Comparison of ENCODE assay signal across 15 cellular contexts in the genomic region with DNA sequence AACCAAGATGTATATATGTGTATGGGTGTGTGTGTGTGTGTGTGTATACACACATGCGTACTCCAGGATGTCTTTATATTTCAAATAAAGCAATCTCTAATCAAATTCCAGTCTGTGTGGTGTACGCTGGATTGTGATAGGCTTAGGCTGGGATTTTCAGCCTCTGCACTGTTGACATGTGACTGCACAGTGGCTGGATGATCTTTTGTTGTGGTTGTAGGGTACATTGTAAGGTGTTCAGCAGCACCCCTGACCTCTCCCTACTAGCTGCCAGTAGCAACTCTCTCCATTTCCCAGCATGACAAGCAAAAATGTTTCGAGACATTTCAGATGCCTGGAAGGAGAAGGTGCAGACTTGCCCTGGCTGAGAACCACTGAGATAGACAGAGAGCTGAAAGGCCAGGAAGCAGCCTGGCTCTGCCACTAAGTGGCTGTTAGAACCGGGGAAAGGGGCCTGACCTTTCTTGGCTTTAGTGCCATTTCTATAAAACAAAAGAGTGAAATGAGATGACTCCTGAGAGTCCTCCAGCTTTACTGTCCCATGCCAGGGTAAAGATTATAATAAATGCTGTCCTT. TPM values are rescaled to one million over a fixed set of nuclear protein-coding genes. Genes with fewer than 3 reads are reported as not detected.
DNase-seq lines count a peak whose midpoint lies in the region; ATAC-seq and TF ChIP-seq lines count a peak whose summit lies in the region.
"Had no signal": no experiment of that assay in that cellular context is flagged by ENCODE, and none has a peak within 500 bp of the region (broad histone marks: within the 10 kb centered on the region; RNA-seq: fewer than 3 reads in every experiment).

No MANE protein-coding gene starts in this region.

- H3K36me3 Mint-ChIP-seq in type B pancreatic cell: peaks cover 32% of the 10 kb centered on the region

- H2AFZ ChIP-seq in SK-N-SH (ENCODE audit: low read depth) (peak overlapping the region; percentile 24; the same call in 1 of the 2 replicates), Loucy (ENCODE audit: low read length) (peak overlapping the region; percentile 24; the same call in 1 of the 2 replicates)

- H3K4me2 ChIP-seq in SK-N-SH (peak overlapping the region; percentile 25), Loucy (ENCODE audit: low read depth, low read length, poor library complexity, severe bottlenecking) (peak overlapping the region; percentile 88)

- TF ChIP-seq EP300 in SK-N-SH (IDR thresholded peaks at IDR 0.05; ENCODE audit: borderline replicate concordance in 1 of 2, low read depth in 1 of 2, low read length in 1 of 2) (no peak), sigmoid colon (IDR thresholded peaks at IDR 0.05) (no peak)

- H3K27me3 Mint-ChIP-seq in type B pancreatic cell: no peaks in the 10 kb centered on the region

- no peak for ATAC-seq in SK-N-SH treated with all-trans-retinoic acid at 6 μM for 48 hours
- no peak for ATAC-seq in HG03432 (IDR thresholded peaks at IDR 0.05; ENCODE audit: unreplicated experiment)
- ATAC-seq: HepG2 had no signal

- WGBS in SK-N-SH (ENCODE audit: low lambda C conversion rate): 98% methylated on average over 4 of the region's 4 CpGs
- WGBS in sigmoid colon, 2 donors: 75 to 94% methylated on average over 4 of the region's 4 CpGs

- DNase-seq in SK-N-SH (no peak), epithelial cell of prostate (ENCODE audit: low read depth, low spot score) (no peak), sigmoid colon (no peak), C1 segment of cervical spinal cord (lab: John Stamatoyannopoulos, UW) (no peak), type B pancreatic cell (ENCODE audit: extremely low spot score, unreplicated experiment) (no peak)
- DNase-seq: amygdala, NCI-H1417, NCI-H526 treated with DMSO at 0.1 percent for 48 hours had no signal

- H4K20me1 ChIP-seq in SK-N-SH (ENCODE audit: insufficient read depth) (no peaks in the 10 kb centered on the region), Loucy (ENCODE audit: insufficient read depth, low read length, poor library complexity, severe bottlenecking) (no peaks in the 10 kb centered on the region)

- H3K4me1 Mint-ChIP-seq in type B pancreatic cell (ENCODE audit: unreplicated experiment): peaks cover 5% of the 10 kb centered on the region

- CTCF ChIA-PET in SK-N-SH (lab: Yijun Ruan, JAX): no interaction called here

- H3K27ac ChIP-seq in SK-N-SH (ENCODE audit: low read depth in 2 of 2, low read length in 1 of 2) (peak overlapping the region; percentile 31 to 64; a peak in 3 of 4 replicates), epithelial cell of prostate (peak overlapping the region; percentile 57), sigmoid colon (peak overlapping the region in 3 of 4 donors; percentile 13 to 33 (median 19))
- H3K27ac ChIP-seq: 22Rv1 had no signal

- H3K9me2 ChIP-seq in SK-N-SH (no peaks in the 10 kb centered on the region), Loucy (replicated peaks; ENCODE audit: low read depth, low read length) (no peaks in the 10 kb centered on the region)

- H3K27me3 ChIP-seq in SK-N-SH (ENCODE audit: insufficient read depth): no peaks in the 10 kb centered on the region
- no peaks in the 10 kb centered on the region for H3K27me3 ChIP-seq in Loucy (ENCODE audit: insufficient read depth, low read length, poor library complexity, severe bottlenecking)
- no peaks in the 10 kb centered on the region for H3K27me3 ChIP-seq in sigmoid colon

- no peak overlapping the region for H3K9ac ChIP-seq in SK-N-SH
- peak overlapping the region; percentile 74 for H3K9ac ChIP-seq in Loucy (ENCODE audit: low read depth, low read length, poor library complexity, severe bottlenecking)

- intact Hi-C loops in sigmoid colon (cut with DNase I): no loop called here

- H3F3A ChIP-seq in SK-N-SH (replicated peaks; ENCODE audit: insufficient read depth): peaks cover 15% of the 10 kb centered on the region
- no peaks in the 10 kb centered on the region for H3F3A ChIP-seq in Loucy (ENCODE audit: low read depth)

- H3K27ac Mint-ChIP-seq in type B pancreatic cell: no peak overlapping the region

- no peak for TF ChIP-seq POLR2A in sigmoid colon (IDR thresholded peaks at IDR 0.05)

- H3K4me1 ChIP-seq in SK-N-SH (ENCODE audit: control insufficient read depth in 1 of 2, insufficient read depth in 2 of 2, low read depth in 1 of 2, low read length in 1 of 2) (peaks cover 0 to 14% of the 10 kb centered on the region in 2 experiments; a peak in 1 of 4 replicates), Loucy (ENCODE audit: insufficient read depth, low read length, poor library complexity, severe bottlenecking) (peaks cover 56% of the 10 kb centered on the region), sigmoid colon (peaks cover 0 to 22% (median 6%) of the 10 kb centered on the region in 4 donors)

- POLR2A ChIA-PET in SK-N-SH (lab: Yijun Ruan, JAX): no interaction called here

- TF ChIP-seq CTCF in SK-N-SH (IDR thresholded peaks at IDR 0.05) (no peak), Loucy (conservative IDR thresholded peaks at IDR 0.05; ENCODE audit: low read length) (no peak), sigmoid colon (IDR thresholded peaks at IDR 0.05) (no peak), type B pancreatic cell (conservative IDR thresholded peaks at IDR 0.05) (no peak)

- H3K4me3 ChIP-seq in SK-N-SH (ENCODE audit: low read depth in 2 of 2, low read length in 1 of 2) (no peak overlapping the region), Loucy (ENCODE audit: low read length, poor library complexity, severe bottlenecking) (peak overlapping the region; percentile 68), sigmoid colon (no peak overlapping the region)
- H3K4me3 ChIP-seq: thoracic aorta had no signal

- H3K9me3 Mint-ChIP-seq in type B pancreatic cell: no peaks in the 10 kb centered on the region
- H3K9me3 Mint-ChIP-seq: nephron had no signal

- H3K9me3 ChIP-seq in SK-N-SH: no peaks in the 10 kb centered on the region
- no peaks in the 10 kb centered on the region for H3K9me3 ChIP-seq in Loucy (ENCODE audit: insufficient read depth, low read depth, low read length)
- H3K9me3 ChIP-seq in sigmoid colon: no peaks in the 10 kb centered on the region
- H3K9me3 ChIP-seq: thoracic aorta had no signal

- H3K4me3 Mint-ChIP-seq in type B pancreatic cell: no peak overlapping the region
- H3K4me3 Mint-ChIP-seq: nephron had no signal

- H3K36me3 ChIP-seq in SK-N-SH (replicated peaks in 1 of 2; ENCODE audit: control insufficient read depth in 1 of 2, insufficient read depth in 2 of 2, low read length in 1 of 2) (peaks cover 36 to 55% of the 10 kb centered on the region in 2 experiments), Loucy (ENCODE audit: insufficient read depth, low read length) (peaks cover 41% of the 10 kb centered on the region), sigmoid colon (peaks cover 7 to 93% (median 32%) of the 10 kb centered on the region in 4 donors)

- no peak for TF ChIP-seq RAD21 in SK-N-SH (IDR thresholded peaks at IDR 0.05; ENCODE audit: low read length)

- H3K79me2 ChIP-seq in SK-N-SH (ENCODE audit: insufficient read depth): peaks cover 10% of the 10 kb centered on the region; the same call in 1 of the 2 replicates
- H3K79me2 ChIP-seq in Loucy (ENCODE audit: insufficient read depth, low read length): peaks cover 65% of the 10 kb centered on the region

TF ChIP-seq in SK-N-SH, 30 proteins besides CTCF, POLR2A, EP300 and RAD21:
- no peak for TF ChIP-seq YY1 (IDR thresholded peaks at IDR 0.05; ENCODE audit: low read depth)
- TF ChIP-seq GABPA (IDR thresholded peaks at IDR 0.05; ENCODE audit: low read depth): no peak
- no peak for TF ChIP-seq EZH2phosphoT487 (IDR thresholded peaks at IDR 0.05; ENCODE audit: borderline replicate concordance, low read depth)
- TF ChIP-seq GATA2 (CRISPR knock-in tag; IDR thresholded peaks at IDR 0.05): no peak
- TF ChIP-seq RCOR1 (IDR thresholded peaks at IDR 0.05; ENCODE audit: low read length): no peak
- no peak for TF ChIP-seq TAF1 (IDR thresholded peaks at IDR 0.05; ENCODE audit: borderline replicate concordance, low read depth, low read length)

TF ChIP-seq in SK-N-SH treated with all-trans-retinoic acid at 6 μM for 48 hours, 23 proteins besides CTCF, POLR2A, EP300 and RAD21 (continues in another document):
- no peak for TF ChIP-seq PPARA (CRISPR knock-in tag; IDR thresholded peaks at IDR 0.05; ENCODE audit: borderline replicate concordance)
- TF ChIP-seq SNAI2 (CRISPR knock-in tag; IDR thresholded peaks at IDR 0.05): no peak
- TF ChIP-seq ZNF565 (CRISPR knock-in tag; conservative IDR thresholded peaks at IDR 0.05; ENCODE audit: low read depth): no peak
- TF ChIP-seq OSR1 (CRISPR knock-in tag; IDR thresholded peaks at IDR 0.05): no peak
- TF ChIP-seq, protein P1, sequence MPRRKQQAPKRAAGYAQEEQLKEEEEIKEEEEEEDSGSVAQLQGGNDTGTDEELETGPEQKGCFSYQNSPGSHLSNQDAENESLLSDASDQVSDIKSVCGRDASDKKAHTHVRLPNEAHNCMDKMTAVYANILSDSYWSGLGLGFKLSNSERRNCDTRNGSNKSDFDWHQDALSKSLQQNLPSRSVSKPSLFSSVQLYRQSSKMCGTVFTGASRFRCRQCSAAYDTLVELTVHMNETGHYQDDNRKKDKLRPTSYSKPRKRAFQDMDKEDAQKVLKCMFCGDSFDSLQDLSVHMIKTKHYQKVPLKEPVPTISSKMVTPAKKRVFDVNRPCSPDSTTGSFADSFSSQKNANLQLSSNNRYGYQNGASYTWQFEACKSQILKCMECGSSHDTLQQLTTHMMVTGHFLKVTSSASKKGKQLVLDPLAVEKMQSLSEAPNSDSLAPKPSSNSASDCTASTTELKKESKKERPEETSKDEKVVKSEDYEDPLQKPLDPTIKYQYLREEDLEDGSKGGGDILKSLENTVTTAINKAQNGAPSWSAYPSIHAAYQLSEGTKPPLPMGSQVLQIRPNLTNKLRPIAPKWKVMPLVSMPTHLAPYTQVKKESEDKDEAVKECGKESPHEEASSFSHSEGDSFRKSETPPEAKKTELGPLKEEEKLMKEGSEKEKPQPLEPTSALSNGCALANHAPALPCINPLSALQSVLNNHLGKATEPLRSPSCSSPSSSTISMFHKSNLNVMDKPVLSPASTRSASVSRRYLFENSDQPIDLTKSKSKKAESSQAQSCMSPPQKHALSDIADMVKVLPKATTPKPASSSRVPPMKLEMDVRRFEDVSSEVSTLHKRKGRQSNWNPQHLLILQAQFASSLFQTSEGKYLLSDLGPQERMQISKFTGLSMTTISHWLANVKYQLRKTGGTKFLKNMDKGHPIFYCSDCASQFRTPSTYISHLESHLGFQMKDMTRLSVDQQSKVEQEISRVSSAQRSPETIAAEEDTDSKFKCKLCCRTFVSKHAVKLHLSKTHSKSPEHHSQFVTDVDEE (CRISPR knock-in tag; IDR thresholded peaks at IDR 0.05): no peak

RNA-seq across cellular contexts. Expression of a gene that starts 10.4 kb away (rescaled TPM):
- polyA plus RNA-seq in SK-N-SH (2012; rRNA removed) (12.7 and 15.8 TPM in 2 replicates), sigmoid colon (10 to 100 TPM in 2 of 3 donors, 1 to 10 TPM in 1; 7.2 to 15.6 (median 13.9) TPM)
- 15.6 and 17.8 TPM in 2 replicates for polyA plus RNA-seq in SK-N-SH (2012; cell fraction: cytosol; rRNA removed)
- polyA plus RNA-seq in SK-N-SH (2012; cell fraction: nucleus; rRNA removed): 12.4 and 19.0 TPM in 2 replicates
- total RNA-seq in sigmoid colon (10 to 100 TPM; 30.0 to 42.3 (median 33.8) TPM), type B pancreatic cell (ENCODE audit: low replicate concordance) (37.6 and 51.4 TPM in 2 replicates)

RNA-seq across cellular contexts. Expression of a gene that starts 54.0 kb away (rescaled TPM):
- polyA plus RNA-seq in SK-N-SH (2012; rRNA removed) (20.3 and 29.8 TPM in 2 replicates), sigmoid colon (10 to 100 TPM; 31.2 to 56.7 (median 40.0) TPM)
- 19.5 and 22.9 TPM in 2 replicates for polyA plus RNA-seq in SK-N-SH (2012; cell fraction: cytosol; rRNA removed)
- 25.6 and 30.5 TPM in 2 replicates for polyA plus RNA-seq in SK-N-SH (2012; cell fraction: nucleus; rRNA removed)
- total RNA-seq in sigmoid colon (100 to 1,000 TPM; 253 to 450 (median 404) TPM), type B pancreatic cell (ENCODE audit: low replicate concordance) (85.3 and 110 TPM in 2 replicates)
